ENCODE assay signal across 8 cellular contexts in genomic region chr15:83207622-83208356, GRCh38. TPM values are rescaled to one million over a fixed set of nuclear protein-coding genes. Genes with fewer than 3 reads are reported as not detected.
DNase-seq lines count a peak whose midpoint lies in the region; ATAC-seq and TF ChIP-seq lines count a peak whose summit lies in the region.

Gene HDGFL3 (minus strand): TSS chr15:83207823. CDS start chr15:83207414, 409 bp downstream.

- peaks cover 32% of the 10 kb centered on the region for H3K4me1 Mint-ChIP-seq in osteocyte (ENCODE audit: unreplicated experiment)

- no peaks in the 10 kb centered on the region for H3K9me3 ChIP-seq in Peyer's patch
- no peaks in the 10 kb centered on the region for H3K9me3 ChIP-seq in heart right ventricle

- H3K27ac ChIP-seq in Peyer's patch (peak within 1 kb of the TSS; percentile 67 to 87 (median 80)), angular gyrus (ENCODE audit: low read depth, low read length) (peak within 1 kb of the TSS; percentile 74), heart right ventricle (peak within 1 kb of the TSS; percentile 80 to 96 (median 92))

- intact Hi-C loops in heart right ventricle (cut with DNase I), result loop anchor here in 8 of 10 donors (1.0 to 10.0 kb wide), 7 partner anchors 140 to 203 kb away; partner anchors contain the start of genes C15orf40 (in 6 of the 8) and BTBD1 (in 4 of the 8)

- H3K4me3 Mint-ChIP-seq in osteocyte (ENCODE audit: unreplicated experiment), result peak within 1 kb of the TSS; percentile 97

- H3K36me3 Mint-ChIP-seq in osteocyte (ENCODE audit: unreplicated experiment), result no peaks in the 10 kb centered on the region

- no peaks in the 10 kb centered on the region for H3K27me3 Mint-ChIP-seq in osteocyte (ENCODE audit: unreplicated experiment)

- H3K4me1 ChIP-seq in Peyer's patch (peaks cover 0 to 7% (median 0%) of the 10 kb centered on the region in 4 donors), heart right ventricle (peaks cover 2 to 45% (median 17%) of the 10 kb centered on the region in 9 donors)

- WGBS in heart right ventricle, 2 donors, result 0 to 1% methylated on average over 64 to 99 of the region's 99 CpGs

- no peak for TF ChIP-seq CTCF in Peyer's patch (IDR thresholded peaks at IDR 0.05)
- peak in 2 of 9 donors; percentile 8 to 35 for TF ChIP-seq CTCF in heart right ventricle (IDR thresholded peaks at IDR 0.05)
- peak; percentile 47 for TF ChIP-seq CTCF in osteocyte (IDR thresholded peaks at IDR 0.05)

- H3K4me3 ChIP-seq in Peyer's patch, result peak within 1 kb of the TSS; percentile 56 to 81 (median 70)
- peak within 1 kb of the TSS; percentile 68 to 96 (median 92) for H3K4me3 ChIP-seq in heart right ventricle

- no peaks in the 10 kb centered on the region for H3K9me3 Mint-ChIP-seq in osteocyte (ENCODE audit: unreplicated experiment)

- H3K27ac Mint-ChIP-seq in osteocyte (ENCODE audit: unreplicated experiment), result peak within 1 kb of the TSS; percentile 96

- H3K36me3 ChIP-seq in Peyer's patch (no peaks in the 10 kb centered on the region), heart right ventricle (no peaks in the 10 kb centered on the region)

- no peak for TF ChIP-seq POLR2A in Peyer's patch (IDR thresholded peaks at IDR 0.05)

- H3K27me3 ChIP-seq in Peyer's patch (peaks cover 0 to 5% of the 10 kb centered on the region in 2 donors), heart right ventricle (peaks cover 0 to 36% (median 0%) of the 10 kb centered on the region in 7 donors)

- peak; percentile 66 for DNase-seq in NCI-H510A (lab: John Stamatoyannopoulos, UW)
- no peak for DNase-seq in NCI-H510A treated with DMSO at 0.1 percent for 48 hours (lab: John Stamatoyannopoulos, UW)
- DNase-seq in Peyer's patch, result peak in 2 of 3 donors; percentile 62 to 69
- DNase-seq in heart right ventricle, result peak; percentile 62 to 79
- peak; percentile 88 for DNase-seq in osteocyte (ENCODE audit: extremely low spot score, unreplicated experiment)

- ATAC-seq in HG03095 (IDR thresholded peaks at IDR 0.05; ENCODE audit: unreplicated experiment) (peak; percentile 44), heart right ventricle (peak; percentile 46 to 73 (median 58)), HG03196 (IDR thresholded peaks at IDR 0.05; ENCODE audit: unreplicated experiment) (no peak)

RNA-seq across cellular contexts. Expression of gene HDGFL3, which starts in this region (rescaled TPM):
- total RNA-seq in Peyer's patch (10 to 100 TPM in 3 of 4 donors, 1 to 10 TPM in 1; 4.0 to 23.1 (median 14.2) TPM), heart right ventricle (10 to 100 TPM; 25.5 to 43.2 (median 39.0) TPM), osteocyte (93.6 and 101 TPM in 2 replicates)
- 10 to 100 TPM in 1 of 2 donors, 1 to 10 TPM in 1; 9.3 to 14.0 TPM for polyA plus RNA-seq in heart right ventricle
